In genomic region chr5:19927170-19927569, GRCh38 we compare ENCODE assay signal across 20 cellular contexts.
DNase-seq lines count a peak whose midpoint lies in the region; ATAC-seq, FAIRE-seq and TF ChIP-seq lines count a peak whose summit lies in the region.
"Had no signal": no experiment of that assay in that cellular context is flagged by ENCODE, and none has a peak within 500 bp of the region (broad histone marks: within the 10 kb centered on the region; RNA-seq: fewer than 3 reads in every experiment).

No MANE protein-coding gene starts in this region.

- H3K36me3 ChIP-seq in HepG2 (replicated peaks in 1 of 2; ENCODE audit: control insufficient read depth in 1 of 2, insufficient read depth in 2 of 2, low read length in 2 of 2) (no peaks in the 10 kb centered on the region), right lobe of liver (no peaks in the 10 kb centered on the region), HEK293 (ENCODE audit: control insufficient read depth in 2 of 2, insufficient read depth in 1 of 2, low read length in 2 of 2) (no peaks in the 10 kb centered on the region), SU-DHL-6 (ENCODE audit: low read length) (no peaks in the 10 kb centered on the region; the same call in 1 of the 2 replicates), suprapubic skin (no peaks in the 10 kb centered on the region)
- H3K36me3 ChIP-seq: BE2C, HAP-1 had no signal

- no peaks in the 10 kb centered on the region for H3F3A ChIP-seq in SU-DHL-6 (ENCODE audit: insufficient read depth)

- no peak for TF ChIP-seq RAD21 in HepG2 (CRISPR knock-in tag; IDR thresholded peaks at IDR 0.05)

- no peaks in the 10 kb centered on the region for H3K36me3 Mint-ChIP-seq in stimulated activated effector memory CD8-positive, alpha-beta T cell treated with anti-CD3 and anti-CD28 coated beads, Interleukin-12 subunit alpha, Interleukin-12 subunit beta, amount 100 ng/mL, for 72 hours
- H3K36me3 Mint-ChIP-seq: CD4-positive, CD25-positive, alpha-beta regulatory T cell; CD8-positive, alpha-beta memory T cell; IgD-negative memory B cell had no signal

- H4K20me1 ChIP-seq in HepG2 (ENCODE audit: insufficient read depth, low read length) = no peaks in the 10 kb centered on the region
- H4K20me1 ChIP-seq in SU-DHL-6 (ENCODE audit: low read depth, low read length) = no peaks in the 10 kb centered on the region

- no peak overlapping the region for H3K9ac ChIP-seq in HepG2 (ENCODE audit: insufficient read depth, low read depth, low read length)
- H3K9ac ChIP-seq in SU-DHL-6 (ENCODE audit: low read length) = no peak overlapping the region

- no peaks in the 10 kb centered on the region for H3K9me3 ChIP-seq in HepG2 (ENCODE audit: low read length)
- no peaks in the 10 kb centered on the region for H3K9me3 ChIP-seq in right lobe of liver
- H3K9me3 ChIP-seq in HEK293 (ENCODE audit: control insufficient read depth, insufficient read depth, low read depth, low read length) = no peaks in the 10 kb centered on the region
- no peaks in the 10 kb centered on the region for H3K9me3 ChIP-seq in SU-DHL-6 (ENCODE audit: insufficient read depth, low read length)
- no peaks in the 10 kb centered on the region for H3K9me3 ChIP-seq in suprapubic skin
- H3K9me3 ChIP-seq: BE2C, HAP-1 had no signal

- CTCF ChIA-PET in HepG2 (lab: Yijun Ruan, JAX; ENCODE audit: low intra/inter-chr PET ratio, low total read pairs) (no interaction called here), HEK293 (lab: Yijun Ruan, JAX) (no interaction called here)

- 5% methylated on average over 2 of the region's 2 CpGs for WGBS in HepG2 (ENCODE audit: low lambda C conversion rate)
- 13% methylated on average over 2 of the region's 2 CpGs for WGBS in right lobe of liver (ENCODE audit: insufficient coverage, low coverage, low lambda C conversion rate, missing lambda C conversion rate)
- 46% methylated on average over 2 of the region's 2 CpGs for WGBS in suprapubic skin

- H3K4me1 ChIP-seq in HepG2 (ENCODE audit: insufficient read depth, low read length) = no peaks in the 10 kb centered on the region
- no peaks in the 10 kb centered on the region for H3K4me1 ChIP-seq in right lobe of liver
- no peaks in the 10 kb centered on the region for H3K4me1 ChIP-seq in HEK293 (ENCODE audit: control insufficient read depth, insufficient read depth, low read length)
- H3K4me1 ChIP-seq in suprapubic skin = no peaks in the 10 kb centered on the region
- H3K4me1 ChIP-seq: HAP-1 had no signal

- FAIRE-seq in HepG2 (lab: Jason Lieb, UNC) = no peak
- FAIRE-seq: G401.6, GM12891 had no signal

- H3K4me3 ChIP-seq in HepG2 (replicated peaks in 1 of 3; ENCODE audit: insufficient read depth in 1 of 3, low read depth in 2 of 3, low read length in 3 of 3) (no peak overlapping the region), right lobe of liver (no peak overlapping the region), HEK293 (ENCODE audit: low read depth, low read length) (no peak overlapping the region), SU-DHL-6 (ENCODE audit: insufficient read depth, low read length, poor library complexity, severe bottlenecking) (no peak overlapping the region), suprapubic skin (no peak overlapping the region)
- H3K4me3 ChIP-seq: HAP-1 had no signal

- H3K27ac ChIP-seq in HepG2 (ENCODE audit: extremely low read length, insufficient read depth, low read length) (no peak overlapping the region), right lobe of liver (no peak overlapping the region), HEK293 (ENCODE audit: extremely low read depth, low read depth, low read length) (no peak overlapping the region), SU-DHL-6 (ENCODE audit: low read depth, low read length) (no peak overlapping the region), suprapubic skin (no peak overlapping the region)
- H3K27ac ChIP-seq: HL-60 had no signal

- no TSS peak for BruUV-seq in HepG2 (replicated peaks; lab: Mats Ljungman, UMichigan)

- no peak overlapping the region for H3K4me3 Mint-ChIP-seq in stimulated activated effector memory CD8-positive, alpha-beta T cell treated with anti-CD3 and anti-CD28 coated beads, Interleukin-12 subunit alpha, Interleukin-12 subunit beta, amount 100 ng/mL, for 72 hours
- H3K4me3 Mint-ChIP-seq: CD4-positive, CD25-positive, alpha-beta regulatory T cell; CD8-positive, alpha-beta memory T cell; HFFc6; IgD-negative memory B cell had no signal

- H3K27ac Mint-ChIP-seq in stimulated activated effector memory CD8-positive, alpha-beta T cell treated with anti-CD3 and anti-CD28 coated beads, Interleukin-12 subunit alpha, Interleukin-12 subunit beta, amount 100 ng/mL, for 72 hours = no peak overlapping the region
- H3K27ac Mint-ChIP-seq: CD4-positive, CD25-positive, alpha-beta regulatory T cell; CD8-positive, alpha-beta memory T cell; IgD-negative memory B cell had no signal

- H3K9me3 Mint-ChIP-seq in stimulated activated effector memory CD8-positive, alpha-beta T cell treated with anti-CD3 and anti-CD28 coated beads, Interleukin-12 subunit alpha, Interleukin-12 subunit beta, amount 100 ng/mL, for 72 hours = peaks cover 12% of the 10 kb centered on the region
- H3K9me3 Mint-ChIP-seq: HFFc6 had no signal

- TF ChIP-seq POLR2A in HepG2 (IDR thresholded peaks at IDR 0.05; ENCODE audit: insufficient read depth in 1 of 2, low read depth in 2 of 2, low read length in 2 of 2) (no peak), right lobe of liver (IDR thresholded peaks at IDR 0.05) (no peak), suprapubic skin (IDR thresholded peaks at IDR 0.05) (no peak)

- no peaks in the 10 kb centered on the region for H3K9me2 ChIP-seq in SU-DHL-6 (replicated peaks; ENCODE audit: insufficient read depth, low read length)

- POLR2A ChIA-PET in HepG2 (lab: Yijun Ruan, JAX) (no interaction called here), HEK293 (lab: Yijun Ruan, JAX) (no interaction called here)

- no peak for TF ChIP-seq EP300 in HepG2 (IDR thresholded peaks at IDR 0.05; ENCODE audit: low read depth in 2 of 2, low read length in 2 of 2)
- TF ChIP-seq EP300 in HepG2 (CRISPR knock-in tag; IDR thresholded peaks at IDR 0.05; ENCODE audit: borderline replicate concordance) = no peak
- TF ChIP-seq EP300 in suprapubic skin (IDR thresholded peaks at IDR 0.05) = no peak

- intact Hi-C loops in HepG2 (cut with micrococcal nuclease; ENCODE audit: unreplicated experiment) (no loop called here), right lobe of liver (cut with DNase I) (no loop called here)

- TF ChIP-seq CTCF in HepG2 (CRISPR knock-in tag; IDR thresholded peaks at IDR 0.05) (no peak), right lobe of liver (IDR thresholded peaks at IDR 0.05) (no peak), HEK293 (tag by site-specific recombination; IDR thresholded peaks at IDR 0.05) (no peak), SU-DHL-6 (IDR thresholded peaks at IDR 0.05; ENCODE audit: insufficient read depth, low read length, poor library complexity, severe bottlenecking) (no peak), suprapubic skin (IDR thresholded peaks at IDR 0.05) (no peak)

- H3K4me2 ChIP-seq in HepG2 (ENCODE audit: low read depth, low read length) = no peak overlapping the region
- no peak overlapping the region for H3K4me2 ChIP-seq in SU-DHL-6 (ENCODE audit: low read depth, low read length, poor library complexity, severe bottlenecking)

- H3K79me2 ChIP-seq in HepG2 (ENCODE audit: insufficient read depth, low read length) (no peaks in the 10 kb centered on the region), SU-DHL-6 (ENCODE audit: insufficient read depth, low read length) (no peaks in the 10 kb centered on the region)

- in situ Hi-C loops in HepG2 (cut with HindIII; ENCODE audit: extremely low pct_ligation_motif_present, low pct_unique_long_range_greater_than_20kb) = no loop called here

- H3K4me1 Mint-ChIP-seq in stimulated activated effector memory CD8-positive, alpha-beta T cell treated with anti-CD3 and anti-CD28 coated beads, Interleukin-12 subunit alpha, Interleukin-12 subunit beta, amount 100 ng/mL, for 72 hours = no peaks in the 10 kb centered on the region
- H3K4me1 Mint-ChIP-seq: CD4-positive, CD25-positive, alpha-beta regulatory T cell; CD8-positive, alpha-beta memory T cell; IgD-negative memory B cell had no signal

- H3K27me3 ChIP-seq in HepG2 (ENCODE audit: control insufficient read depth in 1 of 2, insufficient read depth in 2 of 2, low read length in 2 of 2) = no peaks in the 10 kb centered on the region; a peak in 1 of 5 replicates
- no peaks in the 10 kb centered on the region for H3K27me3 ChIP-seq in right lobe of liver
- no peaks in the 10 kb centered on the region for H3K27me3 ChIP-seq in SU-DHL-6 (ENCODE audit: low read length)
- H3K27me3 ChIP-seq in suprapubic skin = no peaks in the 10 kb centered on the region
- H3K27me3 ChIP-seq: BE2C had no signal

- DNase-seq in HepG2 (ENCODE audit: low spot score) (no peak), right lobe of liver (no peak), suprapubic skin (ENCODE audit: low spot score in 2 of 2) (no peak), DMS153 treated with DMSO at 0.1 percent for 48 hours (lab: John Stamatoyannopoulos, UW; ENCODE audit: unreplicated experiment) (no peak)
- DNase-seq in stimulated activated effector memory CD8-positive, alpha-beta T cell treated with anti-CD3 and anti-CD28 coated beads, Interleukin-12 subunit alpha, Interleukin-12 subunit beta, amount 100 ng/mL, for 72 hours (ENCODE audit: low spot score in 2 of 2) = no peak
- DNase-seq: ACHN; CD4-positive, CD25-positive, alpha-beta regulatory T cell; CD8-positive, alpha-beta memory T cell; DMS 273 treated with DMSO at 0.1 percent for 48 hours; GOT3; HFFc6; KBM-7 had no signal

- ATAC-seq in HepG2 = no peak
- ATAC-seq in right lobe of liver = no peak
- no peak for ATAC-seq in stimulated activated effector memory CD8-positive, alpha-beta T cell treated with anti-CD3 and anti-CD28 coated beads, Interleukin-12 subunit alpha, Interleukin-12 subunit beta, amount 100 ng/mL, for 72 hours

- H2AFZ ChIP-seq in HepG2 (ENCODE audit: low read length) (no peak overlapping the region), SU-DHL-6 (ENCODE audit: low read depth, low read length, severe bottlenecking) (peak overlapping the region; percentile 65)

TF ChIP-seq in HepG2, 621 proteins besides CTCF, POLR2A, EP300 and RAD21 (continues in another document):
- TF ChIP-seq CREB1 (IDR thresholded peaks at IDR 0.05) (peak; percentile 57), CREB1 (CRISPR knock-in tag; IDR thresholded peaks at IDR 0.05) (no peak)

TF ChIP-seq in HEK293, 187 proteins besides CTCF, POLR2A, EP300 and RAD21:
- TF ChIP-seq ATF2 (tag by site-specific recombination; IDR thresholded peaks at IDR 0.05; ENCODE audit: low read depth) (peak; percentile 51; the same call in 1 of the 2 replicates), ZNF548 (tag by site-specific recombination; IDR thresholded peaks at IDR 0.05) (no peak)

Comparison
In these comparisons a context has a peak if more than half of its experiments do, and no peak if none do; other contexts are left out.
1. Of the 63 proteins assayed by ChIP-seq in both HepG2 and HEK293: peak only in HepG2: none; only in HEK293: ATF2; in both: none; in neither: 62.